In genomic region chr1:63322248-63322943, GRCh38 we compare ENCODE assay signal across 8 cellular contexts. TPM values are rescaled to one million over a fixed set of nuclear protein-coding genes. Genes with fewer than 3 reads are reported as not detected.
A peak's percentile ranks its signal among the peaks of the same experiment; 100 is the strongest.
DNase-seq lines count a peak whose midpoint lies in the region; ATAC-seq and TF ChIP-seq lines count a peak whose summit lies in the region.

TSS of gene FOXD3 (plus strand) at chr1:63322567. CDS start at chr1:63323059, 492 bp downstream.

- H3K4me3 ChIP-seq in AG09309 (ENCODE audit: control insufficient read depth, low read depth, low read length), result peak within 1 kb of the TSS; percentile 36
- peak within 1 kb of the TSS; percentile 32 for H3K4me3 ChIP-seq in RWPE2 (ENCODE audit: severe bottlenecking)
- H3K4me3 ChIP-seq in coronary artery, result peak within 1 kb of the TSS; percentile 82
- H3K4me3 ChIP-seq in lung, result peak within 1 kb of the TSS; percentile 40
- peak within 1 kb of the TSS; percentile 42 to 59 for H3K4me3 ChIP-seq in tibial artery

- TF ChIP-seq CTCF in AG09309 (IDR thresholded peaks at IDR 0.05; ENCODE audit: control insufficient read depth, insufficient read depth, low read depth, low read length, missing control alignments), result no peak
- TF ChIP-seq CTCF in RWPE2 (IDR thresholded peaks at IDR 0.05; ENCODE audit: poor library complexity, severe bottlenecking), result no peak
- no peak for TF ChIP-seq CTCF in coronary artery (IDR thresholded peaks at IDR 0.05)
- no peak for TF ChIP-seq CTCF in lung (IDR thresholded peaks at IDR 0.05; ENCODE audit: control extremely low read depth, extremely low read depth)
- TF ChIP-seq CTCF in tibial artery (IDR thresholded peaks at IDR 0.05), result no peak

- H3K27me3 ChIP-seq in RWPE2 (ENCODE audit: insufficient read depth, poor library complexity, severe bottlenecking) (peaks cover 99% of the 10 kb centered on the region), lung (ENCODE audit: control insufficient read depth, insufficient read depth) (no peaks in the 10 kb centered on the region), tibial artery (peaks cover 20 to 100% of the 10 kb centered on the region in 2 donors)

- 1 to 2% methylated on average over 61 to 78 of the region's 78 CpGs for WGBS in lung, 2 donors

- ATAC-seq in GM18498 (IDR thresholded peaks at IDR 0.05; ENCODE audit: unreplicated experiment) (peak; percentile 42), HG03442 (IDR thresholded peaks at IDR 0.05; ENCODE audit: unreplicated experiment) (peak; percentile 46), RWPE2 (ENCODE audit: low read depth) (peak; percentile 33), lung (ENCODE audit: insufficient read depth, low FRiP score) (peak; percentile 31), HG02571 (IDR thresholded peaks at IDR 0.05; ENCODE audit: unreplicated experiment) (no peak)

- H3K9me3 ChIP-seq in RWPE2 (ENCODE audit: severe bottlenecking) (no peaks in the 10 kb centered on the region), lung (ENCODE audit: control insufficient read depth in 2 of 2, insufficient read depth in 1 of 2, low read length in 1 of 2) (peaks cover 0 to 30% of the 10 kb centered on the region in 2 donors), tibial artery (peaks cover 0 to 4% (median 0%) of the 10 kb centered on the region in 3 donors)

- DNase-seq in AG09309 (ENCODE audit: low read depth), result no peak
- no peak for DNase-seq in RWPE2 (ENCODE audit: low spot score)
- DNase-seq in coronary artery (ENCODE audit: low spot score), result no peak
- no peak for DNase-seq in lung (ENCODE audit: low spot score)
- DNase-seq in tibial artery, result no peak

- no peaks in the 10 kb centered on the region for H3K4me1 ChIP-seq in RWPE2 (ENCODE audit: insufficient read depth, poor library complexity, severe bottlenecking)
- H3K4me1 ChIP-seq in lung (ENCODE audit: control insufficient read depth in 2 of 2, insufficient read depth in 2 of 2, low read length in 2 of 2), result peaks cover 0 to 26% of the 10 kb centered on the region in 2 donors
- H3K4me1 ChIP-seq in tibial artery, result peaks cover 0 to 44% (median 28%) of the 10 kb centered on the region in 4 donors

- H3K36me3 ChIP-seq in RWPE2 (ENCODE audit: low read depth), result no peaks in the 10 kb centered on the region
- no peaks in the 10 kb centered on the region for H3K36me3 ChIP-seq in lung (ENCODE audit: control insufficient read depth in 2 of 2, insufficient read depth in 2 of 2, low read length in 2 of 2)
- H3K36me3 ChIP-seq in tibial artery, result no peaks in the 10 kb centered on the region

- intact Hi-C loops in tibial artery (cut with DNase I; ENCODE audit: low total_unique reads), result no loop called here

- H3K27ac ChIP-seq in RWPE2 (ENCODE audit: poor library complexity, severe bottlenecking), result no peak within 1 kb of the TSS
- peak within 1 kb of the TSS in 1 of 2 donors; percentile 48 for H3K27ac ChIP-seq in coronary artery
- no peak within 1 kb of the TSS for H3K27ac ChIP-seq in lung (ENCODE audit: low read depth in 1 of 2, low read length in 1 of 2)
- H3K27ac ChIP-seq in tibial artery, result no peak within 1 kb of the TSS

RNA-seq across cellular contexts. Expression of gene FOXD3, which starts in this region (rescaled TPM):
- under 1 TPM in 1 of 2 donors, not detected in 1; 0.26 TPM for total RNA-seq in lung
- under 1 TPM in 1 of 2 donors, not detected in 1; 0.01 TPM for polyA plus RNA-seq in lung

Comparison
In these comparisons a context has a peak if more than half of its experiments do, and no peak if none do; other contexts are left out.
1. Peak in ATAC-seq and H3K4me3 ChIP-seq in lung; RNA of the gene not detected or under 1 TPM.
2. H3K4me3 ChIP-seq: peak in every context shown above with its lines; median percentile 82 in coronary artery; 50 in tibial artery; 40 in lung; 36 in AG09309; 32 in RWPE2.